8 cellular contexts compared by ENCODE assay signal in the genomic region with DNA sequence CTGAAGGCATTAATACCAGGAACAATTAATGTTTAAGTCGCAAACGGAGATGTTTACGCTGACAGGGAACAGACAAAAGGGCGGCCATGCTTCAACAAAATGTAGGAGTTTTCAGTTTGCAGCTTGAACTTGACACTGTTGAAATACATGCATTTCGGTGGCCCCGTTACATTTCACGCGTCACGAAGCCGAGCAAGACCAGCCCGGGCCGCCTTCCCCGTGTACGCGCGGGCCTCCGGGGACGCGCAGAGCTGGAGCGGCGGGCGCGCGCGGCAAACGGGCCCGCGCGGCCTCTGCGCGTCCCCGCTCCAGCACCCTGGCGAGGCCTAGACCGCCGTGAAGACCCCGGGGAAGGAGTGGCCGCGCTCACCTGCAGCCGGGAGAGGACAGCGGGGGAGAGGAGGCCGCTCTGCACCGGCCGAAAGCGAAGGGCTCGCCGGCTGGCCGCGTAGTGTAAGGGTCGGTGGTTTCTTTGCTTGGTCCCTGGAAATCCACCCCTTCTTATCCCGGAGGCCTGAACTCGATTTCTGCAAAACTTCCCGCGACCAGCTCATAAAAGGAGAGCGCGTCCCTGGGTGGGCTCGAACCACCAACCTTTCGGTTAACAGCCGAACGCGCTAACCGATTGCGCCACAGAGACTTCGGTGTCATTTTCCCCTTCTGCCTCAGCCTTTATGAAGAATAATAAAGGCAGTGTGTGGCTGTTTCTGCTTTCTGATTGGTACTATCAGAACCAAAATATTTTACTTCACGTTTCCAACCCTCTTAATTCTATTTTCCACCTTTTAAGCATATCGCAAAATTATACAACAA. TPM values are rescaled to one million over a fixed set of nuclear protein-coding genes. Genes with fewer than 3 reads are reported as not detected.
DNase-seq lines count a peak whose midpoint lies in the region; TF ChIP-seq lines count a peak whose summit lies in the region.

No MANE protein-coding gene starts in this region.

- H2BK20ac ChIP-seq in H9 (ENCODE audit: low read depth, low read length, poor library complexity, severe bottlenecking): no peak overlapping the region

- H2AFZ ChIP-seq in H9 (ENCODE audit: low read length): peak overlapping the region; percentile 79

- no peak overlapping the region for H4K91ac ChIP-seq in H9 (ENCODE audit: insufficient read length, low read depth, low read length)

- no peaks in the 10 kb centered on the region for H3K79me1 ChIP-seq in H9 (ENCODE audit: insufficient read depth, low read depth, low read length, poor library complexity, severe bottlenecking)

- H3K27me3 ChIP-seq in H9 (ENCODE audit: insufficient read depth, low read length) (no peaks in the 10 kb centered on the region), MG63 (peaks cover 2% of the 10 kb centered on the region; the same call in 1 of the 2 replicates), SJSA1 (replicated peaks) (no peaks in the 10 kb centered on the region)

- intact Hi-C loops in activated naive CD4-positive, alpha-beta T cell treated with anti-CD3 and anti-CD28 coated beads for 36 hours (cut with micrococcal nuclease): loop anchor here (1.0 to 10.0 kb wide), 11 partner anchors 18 to 734 kb away; a partner anchor contains a TSS

- peak; percentile 97 for DNase-seq in ELF-1 (ENCODE audit: low read depth, low spot score)
- peak; percentile 88 for DNase-seq in H9
- peak; percentile 85 for DNase-seq in MG63
- DNase-seq in SJSA1 (ENCODE audit: low read depth in 1 of 2, low spot score in 2 of 2): peak; percentile 92 to 98
- DNase-seq in activated naive CD4-positive, alpha-beta T cell treated with anti-CD3 and anti-CD28 coated beads for 36 hours: peak; percentile 89
- peak; percentile 87 for DNase-seq in germinal center (ENCODE audit: low spot score)
- DNase-seq in non-pigmented ciliary epithelial cell (ENCODE audit: low read depth): peak; percentile 73
- peak in 48 of 49 donors; percentile 12 to 97 (median 77) for DNase-seq in substantia nigra (lab: John Stamatoyannopoulos, UW)

- no peak for TF ChIP-seq CTCF in H9 (conservative IDR thresholded peaks at IDR 0.05)

- no peak overlapping the region for H2AK5ac ChIP-seq in H9 (ENCODE audit: insufficient read length, low read length)

- H3K4me1 ChIP-seq in H9 (ENCODE audit: insufficient read depth, low read length): no peaks in the 10 kb centered on the region
- H3K4me1 ChIP-seq in SJSA1 (replicated peaks): peaks cover 12% of the 10 kb centered on the region; the same call in 1 of the 2 replicates

- H3K4ac ChIP-seq in H9 (ENCODE audit: low read depth, low read length): no peak overlapping the region

- H3K18ac ChIP-seq in H9 (ENCODE audit: insufficient read length, low read depth, low read length): peak overlapping the region; percentile 92

- peak overlapping the region; percentile 80 for H3K9ac ChIP-seq in H9 (ENCODE audit: extremely low read depth, insufficient read length, low read length)

- H3K4me3 ChIP-seq in MG63 (peak overlapping the region; percentile 59), SJSA1 (peak overlapping the region; percentile 47)

- no peak overlapping the region for H2BK120ac ChIP-seq in H9 (ENCODE audit: low read depth, low read length, poor library complexity, severe bottlenecking)

- no peak overlapping the region for H3K23ac ChIP-seq in H9 (ENCODE audit: insufficient read length, low read depth, low read length)

- peak overlapping the region; percentile 81 to 91 for H3K4me3 Mint-ChIP-seq in H9
- H3K4me3 Mint-ChIP-seq in activated naive CD4-positive, alpha-beta T cell treated with anti-CD3 and anti-CD28 coated beads for 36 hours: peak overlapping the region; percentile 82

- peaks cover 0 to 3% (median 0%) of the 10 kb centered on the region in 3 experiments; a peak in 1 of 7 replicates for H3K36me3 Mint-ChIP-seq in H9 (ENCODE audit: insufficient read depth in 1 of 3, low read depth in 3 of 3)
- peaks cover 3% of the 10 kb centered on the region for H3K36me3 Mint-ChIP-seq in activated naive CD4-positive, alpha-beta T cell treated with anti-CD3 and anti-CD28 coated beads for 36 hours (ENCODE audit: low read depth)

- H3K14ac ChIP-seq in H9 (ENCODE audit: insufficient read depth, low read length): peak overlapping the region; percentile 95; the same call in 1 of the 2 replicates

- no peaks in the 10 kb centered on the region for H3K36me3 ChIP-seq in MG63
- no peaks in the 10 kb centered on the region for H3K36me3 ChIP-seq in SJSA1

- no peak overlapping the region for H2BK15ac ChIP-seq in H9 (ENCODE audit: low read depth, low read length)

- H3K4me2 ChIP-seq in H9 (ENCODE audit: insufficient read depth, insufficient read length, low read length): peak overlapping the region; percentile 68

- WGBS in H9 (ENCODE audit: extremely low coverage, insufficient read length, low lambda C conversion rate): no CpG with 5 or more reads among the region's 65 CpGs

- H2BK5ac ChIP-seq in H9 (ENCODE audit: insufficient read length, low read length): no peak overlapping the region

- H4K8ac ChIP-seq in H9 (replicated peaks; ENCODE audit: insufficient read length, low read depth, low read length): no peak overlapping the region

- CTCF ChIA-PET in activated naive CD4-positive, alpha-beta T cell treated with anti-CD3 and anti-CD28 coated beads for 36 hours (lab: Charles Lee): interaction anchor here (1.5 kb wide), 1 partner anchor 31 kb away, joined by 4 read pairs; no protein-coding TSS in a partner anchor

- H3K27ac ChIP-seq in H9 (ENCODE audit: insufficient read length, low read depth, low read length): no peak overlapping the region
- H3K27ac ChIP-seq in SJSA1: peak overlapping the region; percentile 41
- peak overlapping the region; percentile 73 for H3K27ac ChIP-seq in substantia nigra (ENCODE audit: low read depth, low read length, poor library complexity, severe bottlenecking)

- no peaks in the 10 kb centered on the region for H3K9me3 ChIP-seq in H9 (ENCODE audit: control insufficient read depth, low read depth, low read length)
- H3K9me3 ChIP-seq in MG63: no peaks in the 10 kb centered on the region
- H3K9me3 ChIP-seq in SJSA1 (replicated peaks): no peaks in the 10 kb centered on the region

- H4K20me1 ChIP-seq in H9 (ENCODE audit: control insufficient read depth, insufficient read depth, insufficient read length): no peaks in the 10 kb centered on the region

- peaks cover 0 to 4% of the 10 kb centered on the region in 2 experiments; a peak in 1 of 5 replicates for H3K9me3 Mint-ChIP-seq in H9
- no peaks in the 10 kb centered on the region for H3K9me3 Mint-ChIP-seq in activated naive CD4-positive, alpha-beta T cell treated with anti-CD3 and anti-CD28 coated beads for 36 hours

- no peaks in the 10 kb centered on the region for H3K23me2 ChIP-seq in H9 (ENCODE audit: insufficient read length, low read depth, low read length, poor library complexity, severe bottlenecking)

- no peak overlapping the region for H3K56ac ChIP-seq in H9 (ENCODE audit: insufficient read length, low read depth, low read length)

- no peak overlapping the region for H4K5ac ChIP-seq in H9 (ENCODE audit: insufficient read length, low read depth, low read length)

- H2BK12ac ChIP-seq in H9 (ENCODE audit: insufficient read length, low read depth, low read length): no peak overlapping the region

- no peak overlapping the region for H3T11ph ChIP-seq in H9 (ENCODE audit: low read length)

- no peaks in the 10 kb centered on the region for H3K79me2 ChIP-seq in H9 (ENCODE audit: insufficient read depth, low read length)

- peaks cover 5 to 8% of the 10 kb centered on the region in 2 experiments; a peak in 2 of 4 replicates for H3K4me1 Mint-ChIP-seq in H9
- peaks cover 17% of the 10 kb centered on the region for H3K4me1 Mint-ChIP-seq in activated naive CD4-positive, alpha-beta T cell treated with anti-CD3 and anti-CD28 coated beads for 36 hours (ENCODE audit: low read depth)

- peak overlapping the region; percentile 75 to 82 (median 81); a peak in 3 of 7 replicates for H3K27ac Mint-ChIP-seq in H9
- peak overlapping the region; percentile 96 for H3K27ac Mint-ChIP-seq in activated naive CD4-positive, alpha-beta T cell treated with anti-CD3 and anti-CD28 coated beads for 36 hours

- H3K27me3 Mint-ChIP-seq in H9 (ENCODE audit: low read depth): peaks cover 16% of the 10 kb centered on the region
- peaks cover 5% of the 10 kb centered on the region for H3K27me3 Mint-ChIP-seq in activated naive CD4-positive, alpha-beta T cell treated with anti-CD3 and anti-CD28 coated beads for 36 hours (ENCODE audit: low read depth)

RNA-seq across cellular contexts. Expression of a gene that starts 11.3 kb away (rescaled TPM):
- total RNA-seq in H9 (2021): not detected in 2 replicates
- not detected in 2 replicates for total RNA-seq in MG63 (2014; rRNA removed; shearing (Covaris generic); ENCODE audit: low replicate concordance)
- total RNA-seq in SJSA1 (2014; rRNA removed; shearing (Covaris generic)): not detected in 2 replicates
- not detected for total RNA-seq in activated naive CD4-positive, alpha-beta T cell treated with anti-CD3 and anti-CD28 coated beads for 36 hours
